ENCODE assay signal across 22 cellular contexts in genomic region chr10:52220947-52221346, GRCh38.
"Had no signal": no experiment of that assay in that cellular context is flagged by ENCODE, and none has a peak within 500 bp of the region (broad histone marks: within the 10 kb centered on the region; RNA-seq: fewer than 3 reads in every experiment).

No MANE protein-coding gene starts in this region.

- H3K27ac Mint-ChIP-seq: endodermal cell; immature natural killer cell; memory B cell; mesothelial cell of epicardium; natural killer cell; stimulated activated naive B cell treated with anti-CD40 and anti-IgM and Interleukin-4, amounts not matched to agents 10 μg/mL and 1 μg/mL and 100 μg/mL, for 72 hours; stimulated activated naive CD8-positive, alpha-beta T cell treated with anti-CD3 and anti-CD28 coated beads, Interleukin-15, amount 100 ng/mL, for 72 hours had no signal

- H3K9me3 ChIP-seq: lower lobe of right lung, testis, tibial nerve, upper lobe of right lung, vagina had no signal

- H3K27ac ChIP-seq: foreskin keratinocyte, lower lobe of right lung, skin epidermis, testis, tibial nerve, upper lobe of right lung, vagina had no signal

- H3K4me1 Mint-ChIP-seq: endodermal cell; natural killer cell; stimulated activated naive CD8-positive, alpha-beta T cell treated with anti-CD3 and anti-CD28 coated beads, Interleukin-15, amount 100 ng/mL, for 72 hours had no signal

- H3K4me1 ChIP-seq: foreskin keratinocyte, lower lobe of right lung, testis, upper lobe of right lung had no signal

- ATAC-seq: foreskin keratinocyte; left lobe of liver; lower lobe of right lung; natural killer cell; sciatic nerve; stimulated activated naive B cell treated with anti-CD40 and anti-IgM and Interleukin-4, amounts not matched to agents 10 μg/mL and 1 μg/mL and 100 μg/mL, for 72 hours; stimulated activated naive CD8-positive, alpha-beta T cell treated with anti-CD3 and anti-CD28 coated beads, Interleukin-15, amount 100 ng/mL, for 72 hours; upper lobe of right lung had no signal

- DNase-seq: effector CD4-positive, alpha-beta T cell; endodermal cell; erythroblast; foreskin keratinocyte; immature natural killer cell; lower lobe of right lung; natural killer cell; posterior cingulate gyrus; stimulated activated CD4-positive, alpha-beta T cell treated with anti-CD3 and anti-CD28 coated beads, Interleukin-2, amount 100 ng/mL, for 24 hours; stimulated activated CD4-positive, alpha-beta T cell treated with anti-CD3 and anti-CD28 coated beads, Interleukin-4, amount 100 ng/mL, for 4 hours; stimulated activated naive B cell treated with anti-CD40 and anti-IgM and Interleukin-4, amounts not matched to agents 10 μg/mL and 1 μg/mL and 100 μg/mL, for 72 hours; stimulated activated naive CD8-positive, alpha-beta T cell treated with anti-CD3 and anti-CD28 coated beads, Interleukin-15, amount 100 ng/mL, for 72 hours; testis; upper lobe of right lung had no signal

- H3K27me3 ChIP-seq: foreskin keratinocyte, testis, tibial nerve, upper lobe of right lung, vagina had no signal

- H3K36me3 Mint-ChIP-seq: immature natural killer cell; memory B cell; mesothelial cell of epicardium; natural killer cell; stimulated activated naive B cell treated with anti-CD40 and anti-IgM and Interleukin-4, amounts not matched to agents 10 μg/mL and 1 μg/mL and 100 μg/mL, for 72 hours had no signal

- H3K27me3 Mint-ChIP-seq: memory B cell; stimulated activated naive B cell treated with anti-CD40 and anti-IgM and Interleukin-4, amounts not matched to agents 10 μg/mL and 1 μg/mL and 100 μg/mL, for 72 hours; stimulated activated naive CD8-positive, alpha-beta T cell treated with anti-CD3 and anti-CD28 coated beads, Interleukin-15, amount 100 ng/mL, for 72 hours had no signal

- H3K4me3 Mint-ChIP-seq: endodermal cell; immature natural killer cell; memory B cell; mesothelial cell of epicardium; natural killer cell; neural crest cell; stimulated activated naive B cell treated with anti-CD40 and anti-IgM and Interleukin-4, amounts not matched to agents 10 μg/mL and 1 μg/mL and 100 μg/mL, for 72 hours; stimulated activated naive CD8-positive, alpha-beta T cell treated with anti-CD3 and anti-CD28 coated beads, Interleukin-15, amount 100 ng/mL, for 72 hours had no signal

- H3K36me3 ChIP-seq: lower lobe of right lung, tibial nerve, upper lobe of right lung, vagina had no signal

- H3K4me3 ChIP-seq: lower lobe of right lung, skin epidermis, testis, tibial nerve, upper lobe of right lung, vagina had no signal
